1 cellular context compared by ENCODE assay signal in genomic region chr1:16905112-16905855, GRCh38.
TF ChIP-seq lines count a peak whose summit lies in the region.

No MANE protein-coding gene starts in this region.

TF ChIP-seq in K562, 482 proteins besides CTCF, POLR2A, EP300 and RAD21 (continued from another document and continues in another):
- TF ChIP-seq ZNF592 (IDR thresholded peaks at IDR 0.05) (peak; percentile 65; the same call in 1 of the 2 replicates), ZBTB2 (IDR thresholded peaks at IDR 0.05) (0 out of 2 replicates have a peak, but pooled peaks have one; percentile 15), ZNF143 (CRISPR knock-in tag; IDR thresholded peaks at IDR 0.05) (peak; percentile 74), PRMT5 (CRISPR knock-in tag; IDR thresholded peaks at IDR 0.05) (no peak), SFPQ (IDR thresholded peaks at IDR 0.05; ENCODE audit: low read depth, low read length) (peak; percentile 81), CBX2 (IDR thresholded peaks at IDR 0.05; ENCODE audit: insufficient read depth, low read length, poor library complexity, severe bottlenecking) (no peak), SAFB (IDR thresholded peaks at IDR 0.05; ENCODE audit: borderline replicate concordance, low read depth, low read length) (no peak), SRSF7 (optimal IDR thresholded peaks at IDR 0.05; ENCODE audit: low read depth, low read length) (no peak), TFAM (CRISPR knock-in tag; conservative IDR thresholded peaks at IDR 0.05) (no peak), CTBP1 (IDR thresholded peaks at IDR 0.05; ENCODE audit: borderline replicate concordance) (peak; percentile 69; the same call in 1 of the 2 replicates), CHCHD3 (CRISPR knock-in tag; IDR thresholded peaks at IDR 0.05) (peak; percentile 100), SMAD3 (CRISPR knock-in tag; conservative IDR thresholded peaks at IDR 0.05) (peak; percentile 99), HDAC1 (IDR thresholded peaks at IDR 0.05) (peak in 1 of 2 experiments; percentile 69; a peak in 2 of 4 replicates), TEAD4 (IDR thresholded peaks at IDR 0.05; ENCODE audit: low read length) (peak; percentile 96), TEAD4 (CRISPR knock-in tag; IDR thresholded peaks at IDR 0.05; ENCODE audit: borderline replicate concordance) (no peak), PHF8 (IDR thresholded peaks at IDR 0.05; ENCODE audit: borderline replicate concordance, low read length) (peak; percentile 28; the same call in 1 of the 2 replicates), MEF2A (IDR thresholded peaks at IDR 0.05; ENCODE audit: control insufficient read depth, low read depth, low read length) (peak; percentile 91), FOXJ3 (CRISPR knock-in tag; IDR thresholded peaks at IDR 0.05) (peak; percentile 14; the same call in 1 of the 2 replicates), PHF21A (IDR thresholded peaks at IDR 0.05; ENCODE audit: borderline replicate concordance, low read depth) (peak; percentile 31; the same call in 1 of the 2 replicates), SAFB2 (IDR thresholded peaks at IDR 0.05; ENCODE audit: borderline replicate concordance, low read depth, low read length, severe bottlenecking) (no peak), RNF2 (IDR thresholded peaks at IDR 0.05) (peak; percentile 100), TGIF2 (CRISPR knock-in tag; IDR thresholded peaks at IDR 0.05) (peak; percentile 92; the same call in 1 of the 2 replicates), TARDBP (IDR thresholded peaks at IDR 0.05) (no peak; the same call in 1 of the 2 replicates), EZH2 (IDR thresholded peaks at IDR 0.05; ENCODE audit: borderline replicate concordance, low read depth, low read length) (0 out of 2 replicates have a peak, but pooled peaks have one; percentile 69), ZNF12 (CRISPR knock-in tag; IDR thresholded peaks at IDR 0.05) (peak; percentile 1; the same call in 1 of the 2 replicates), MCM2 (IDR thresholded peaks at IDR 0.05; ENCODE audit: low read depth) (no peak), BACH1 (tag; IDR thresholded peaks at IDR 0.05) (peak; percentile 61; the same call in 1 of the 2 replicates), GATA2 (CRISPR knock-in tag; IDR thresholded peaks at IDR 0.05) (no peak; the same call in 1 of the 2 replicates), HNRNPL (IDR thresholded peaks at IDR 0.05; ENCODE audit: low read depth, low read length) (peak; percentile 98), ZNF766 (CRISPR knock-in tag; conservative IDR thresholded peaks at IDR 0.05) (peak; percentile 94), E2F1 (CRISPR knock-in tag; IDR thresholded peaks at IDR 0.05) (peak; percentile 67; the same call in 1 of the 2 replicates), PHB2 (IDR thresholded peaks at IDR 0.05; ENCODE audit: low read depth) (no peak; the same call in 1 of the 2 replicates), ZBTB1 (CRISPR knock-in tag; IDR thresholded peaks at IDR 0.05; ENCODE audit: borderline replicate concordance, low read depth) (no peak; the same call in 1 of the 2 replicates), TAL1 (IDR thresholded peaks at IDR 0.05) (no peak; the same call in 1 of the 2 replicates), E4F1 (CRISPR knock-in tag; IDR thresholded peaks at IDR 0.05; ENCODE audit: borderline replicate concordance) (peak; percentile 93), POLR2H (tag; IDR thresholded peaks at IDR 0.05; ENCODE audit: low read depth) (peak; percentile 99), MNT (conservative IDR thresholded peaks at IDR 0.05) (peak; percentile 90 to 94)
- TF ChIP-seq, protein P1, sequence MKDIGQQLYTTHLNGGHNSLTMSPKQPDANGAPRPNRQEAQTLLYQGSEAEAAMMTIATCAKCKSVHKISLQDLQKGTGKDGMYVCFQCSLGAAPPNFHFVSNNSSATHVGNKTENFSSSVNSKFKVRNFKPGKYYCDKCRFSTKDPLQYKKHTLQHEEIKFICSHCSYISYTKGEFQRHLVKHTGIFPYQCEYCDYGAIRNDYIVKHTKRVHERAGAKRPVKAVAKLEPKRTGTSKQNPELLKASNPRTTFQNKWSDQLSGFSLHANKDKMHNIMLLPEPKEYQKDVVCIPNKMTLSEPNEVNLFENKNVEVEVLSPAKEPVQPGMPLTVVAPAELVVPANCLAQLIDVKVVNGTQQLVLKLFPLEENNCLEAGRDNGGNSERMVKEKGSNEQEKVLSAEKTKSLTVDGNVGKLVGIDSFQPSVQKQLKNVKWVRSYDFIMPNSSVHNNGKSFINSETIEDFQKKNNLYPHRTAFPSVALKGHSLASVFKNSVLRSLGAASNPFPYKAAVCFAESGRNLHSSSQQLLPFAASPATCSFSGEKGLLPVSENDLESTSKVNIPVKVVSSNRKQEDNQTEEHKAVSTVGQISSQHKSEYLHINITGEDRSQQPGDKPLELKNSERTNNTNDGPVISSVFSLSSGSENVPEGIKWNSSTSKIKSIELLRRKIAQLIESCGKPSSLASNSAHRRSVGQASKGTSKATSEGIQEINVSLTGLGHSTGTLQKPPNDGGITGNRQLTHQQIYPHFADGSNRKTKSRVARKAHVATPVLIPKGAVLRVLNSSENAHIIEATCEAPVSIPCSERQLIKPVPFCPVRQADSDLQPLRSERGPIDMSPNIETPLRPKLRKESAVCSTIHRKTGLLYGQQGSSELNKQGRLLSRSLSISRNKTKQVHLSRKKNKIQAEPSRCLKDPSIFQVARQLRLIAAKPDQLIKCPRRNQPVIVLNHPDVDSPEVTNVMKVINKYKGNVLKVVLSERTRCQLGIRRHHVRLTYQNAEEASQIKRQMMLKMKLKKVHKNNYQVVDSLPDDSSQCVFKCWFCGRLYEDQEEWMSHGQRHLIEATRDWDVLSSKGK (CRISPR knock-in tag; IDR thresholded peaks at IDR 0.05), result peak; percentile 99
- TF ChIP-seq, protein P2, sequence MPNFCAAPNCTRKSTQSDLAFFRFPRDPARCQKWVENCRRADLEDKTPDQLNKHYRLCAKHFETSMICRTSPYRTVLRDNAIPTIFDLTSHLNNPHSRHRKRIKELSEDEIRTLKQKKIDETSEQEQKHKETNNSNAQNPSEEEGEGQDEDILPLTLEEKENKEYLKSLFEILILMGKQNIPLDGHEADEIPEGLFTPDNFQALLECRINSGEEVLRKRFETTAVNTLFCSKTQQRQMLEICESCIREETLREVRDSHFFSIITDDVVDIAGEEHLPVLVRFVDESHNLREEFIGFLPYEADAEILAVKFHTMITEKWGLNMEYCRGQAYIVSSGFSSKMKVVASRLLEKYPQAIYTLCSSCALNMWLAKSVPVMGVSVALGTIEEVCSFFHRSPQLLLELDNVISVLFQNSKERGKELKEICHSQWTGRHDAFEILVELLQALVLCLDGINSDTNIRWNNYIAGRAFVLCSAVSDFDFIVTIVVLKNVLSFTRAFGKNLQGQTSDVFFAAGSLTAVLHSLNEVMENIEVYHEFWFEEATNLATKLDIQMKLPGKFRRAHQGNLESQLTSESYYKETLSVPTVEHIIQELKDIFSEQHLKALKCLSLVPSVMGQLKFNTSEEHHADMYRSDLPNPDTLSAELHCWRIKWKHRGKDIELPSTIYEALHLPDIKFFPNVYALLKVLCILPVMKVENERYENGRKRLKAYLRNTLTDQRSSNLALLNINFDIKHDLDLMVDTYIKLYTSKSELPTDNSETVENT (CRISPR knock-in tag; IDR thresholded peaks at IDR 0.05), result peak; percentile 98
- TF ChIP-seq, protein P3, sequence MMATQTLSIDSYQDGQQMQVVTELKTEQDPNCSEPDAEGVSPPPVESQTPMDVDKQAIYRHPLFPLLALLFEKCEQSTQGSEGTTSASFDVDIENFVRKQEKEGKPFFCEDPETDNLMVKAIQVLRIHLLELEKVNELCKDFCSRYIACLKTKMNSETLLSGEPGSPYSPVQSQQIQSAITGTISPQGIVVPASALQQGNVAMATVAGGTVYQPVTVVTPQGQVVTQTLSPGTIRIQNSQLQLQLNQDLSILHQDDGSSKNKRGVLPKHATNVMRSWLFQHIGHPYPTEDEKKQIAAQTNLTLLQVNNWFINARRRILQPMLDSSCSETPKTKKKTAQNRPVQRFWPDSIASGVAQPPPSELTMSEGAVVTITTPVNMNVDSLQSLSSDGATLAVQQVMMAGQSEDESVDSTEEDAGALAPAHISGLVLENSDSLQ (IDR thresholded peaks at IDR 0.05), result peak; percentile 29; the same call in 1 of the 2 replicates
